8 cellular contexts compared by ENCODE assay signal in the genomic region with DNA sequence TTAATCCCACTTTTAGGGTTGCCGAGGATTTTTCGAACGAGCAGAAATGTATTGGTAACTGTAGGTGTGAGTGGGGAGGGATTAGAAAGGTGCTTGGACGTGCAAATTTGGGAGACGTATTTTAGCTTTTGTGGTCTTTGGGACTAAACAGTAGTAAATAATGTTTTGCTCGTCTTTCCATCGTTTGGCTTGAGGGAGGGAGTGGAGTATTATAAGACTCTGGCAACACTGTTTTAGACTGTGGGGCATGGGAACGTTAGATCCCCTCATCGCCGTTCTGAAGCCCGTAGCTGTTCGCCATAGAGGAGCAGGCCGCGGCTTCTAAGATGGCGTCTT. TPM values are rescaled to one million over a fixed set of nuclear protein-coding genes. Genes with fewer than 3 reads are reported as not detected.
DNase-seq lines count a peak whose midpoint lies in the region; ATAC-seq and TF ChIP-seq lines count a peak whose summit lies in the region.

No MANE protein-coding gene starts in this region.

- peaks cover 70% of the 10 kb centered on the region for H3K4me1 ChIP-seq in CD4-positive, CD25-positive, alpha-beta regulatory T cell (ENCODE audit: control insufficient read depth, insufficient read depth, low read length, poor library complexity, severe bottlenecking)
- peaks cover 1% of the 10 kb centered on the region for H3K4me1 ChIP-seq in NT2/D1 (ENCODE audit: insufficient read depth, insufficient read length)
- H3K4me1 ChIP-seq in effector memory CD4-positive, alpha-beta T cell (ENCODE audit: control insufficient read depth, insufficient read depth, low read length, poor library complexity, severe bottlenecking) = peaks cover 40% of the 10 kb centered on the region

- no peak for DNase-seq in CD4-positive, CD25-positive, alpha-beta regulatory T cell
- no peak for DNase-seq in NT2/D1 (ENCODE audit: low read depth, low spot score)
- DNase-seq in effector memory CD4-positive, alpha-beta T cell = no peak
- DNase-seq in neural crest cell (ENCODE audit: low read depth, low spot score) = no peak
- no peak for DNase-seq in NCI-H1105 treated with DMSO at 0.1 percent for 48 hours (lab: John Stamatoyannopoulos, UW)
- DNase-seq in DMS79 (lab: John Stamatoyannopoulos, UW) = no peak

- peak overlapping the region; percentile 99 to 100 (median 100) for H3K27ac Mint-ChIP-seq in CD4-positive, CD25-positive, alpha-beta regulatory T cell
- peak overlapping the region; percentile 100 for H3K27ac Mint-ChIP-seq in neural crest cell (ENCODE audit: unreplicated experiment)

- H3K36me3 Mint-ChIP-seq in CD4-positive, CD25-positive, alpha-beta regulatory T cell = peaks cover 34% of the 10 kb centered on the region
- H3K36me3 Mint-ChIP-seq in neural crest cell (ENCODE audit: low read depth) = peaks cover 45% of the 10 kb centered on the region

- H3K27me3 Mint-ChIP-seq in CD4-positive, CD25-positive, alpha-beta regulatory T cell = peaks cover 22% of the 10 kb centered on the region
- peaks cover 49% of the 10 kb centered on the region for H3K27me3 Mint-ChIP-seq in neural crest cell (ENCODE audit: low read depth)

- H3K27me3 ChIP-seq in CD4-positive, CD25-positive, alpha-beta regulatory T cell (ENCODE audit: control insufficient read depth, insufficient read depth, low read length) = no peaks in the 10 kb centered on the region
- no peaks in the 10 kb centered on the region for H3K27me3 ChIP-seq in NT2/D1 (ENCODE audit: insufficient read depth, insufficient read length)
- no peaks in the 10 kb centered on the region for H3K27me3 ChIP-seq in effector memory CD4-positive, alpha-beta T cell (replicated peaks; ENCODE audit: control insufficient read depth, insufficient read depth, low read length, poor library complexity, severe bottlenecking)

- H3K9me3 ChIP-seq in CD4-positive, CD25-positive, alpha-beta regulatory T cell (ENCODE audit: control insufficient read depth in 2 of 2, low read length in 2 of 2) = no peaks in the 10 kb centered on the region
- no peaks in the 10 kb centered on the region for H3K9me3 ChIP-seq in NT2/D1 (ENCODE audit: insufficient read depth, low read length)
- H3K9me3 ChIP-seq in effector memory CD4-positive, alpha-beta T cell (ENCODE audit: control insufficient read depth, low read length) = no peaks in the 10 kb centered on the region

- peaks cover 19 to 42% (median 31%) of the 10 kb centered on the region in 4 donors for H3K4me1 Mint-ChIP-seq in CD4-positive, CD25-positive, alpha-beta regulatory T cell
- peaks cover 44% of the 10 kb centered on the region for H3K4me1 Mint-ChIP-seq in neural crest cell

- peak overlapping the region; percentile 98 for H3K27ac ChIP-seq in CD4-positive, CD25-positive, alpha-beta regulatory T cell (ENCODE audit: insufficient read depth, low read length, poor library complexity, severe bottlenecking)
- peak overlapping the region; percentile 97 for H3K27ac ChIP-seq in effector memory CD4-positive, alpha-beta T cell (ENCODE audit: insufficient read depth, low read length, poor library complexity, severe bottlenecking)

- no peak for ATAC-seq in CD4-positive, CD25-positive, alpha-beta regulatory T cell (ENCODE audit: low read depth in 2 of 2)
- ATAC-seq in HG03135 (IDR thresholded peaks at IDR 0.05; ENCODE audit: unreplicated experiment) (no peak), GM19452 (IDR thresholded peaks at IDR 0.05; ENCODE audit: unreplicated experiment) (no peak)

- H3K4me3 ChIP-seq in CD4-positive, CD25-positive, alpha-beta regulatory T cell (ENCODE audit: low read depth, low read length) = peak overlapping the region; percentile 100
- H3K4me3 ChIP-seq in NT2/D1 (ENCODE audit: insufficient read length, low read depth) = peak overlapping the region; percentile 88
- peak overlapping the region; percentile 92 for H3K4me3 ChIP-seq in effector memory CD4-positive, alpha-beta T cell (ENCODE audit: insufficient read depth, low read depth, low read length, poor library complexity, severe bottlenecking)

- no peak for TF ChIP-seq CTCF in neural crest cell (conservative IDR thresholded peaks at IDR 0.05)

- peaks cover 21% of the 10 kb centered on the region for H3K36me3 ChIP-seq in CD4-positive, CD25-positive, alpha-beta regulatory T cell (ENCODE audit: control insufficient read depth, insufficient read depth, low read length)
- H3K36me3 ChIP-seq in NT2/D1 (ENCODE audit: insufficient read depth, insufficient read length, low read length) = peaks cover 56% of the 10 kb centered on the region
- peaks cover 30% of the 10 kb centered on the region for H3K36me3 ChIP-seq in effector memory CD4-positive, alpha-beta T cell (ENCODE audit: control insufficient read depth, insufficient read depth, low read length)

- peaks cover 0 to 3% (median 0%) of the 10 kb centered on the region in 7 donors for H3K9me3 Mint-ChIP-seq in CD4-positive, CD25-positive, alpha-beta regulatory T cell
- H3K9me3 Mint-ChIP-seq in neural crest cell = no peaks in the 10 kb centered on the region

- peak overlapping the region; percentile 98 to 99 (median 99) for H3K4me3 Mint-ChIP-seq in CD4-positive, CD25-positive, alpha-beta regulatory T cell
- H3K4me3 Mint-ChIP-seq in neural crest cell = peak overlapping the region; percentile 98

- H3K9ac ChIP-seq in NT2/D1 (ENCODE audit: insufficient read length, low read depth) = peak overlapping the region; percentile 93

RNA-seq across cellular contexts. Expression of a gene that starts 2.8 kb away (rescaled TPM):
- total RNA-seq in CD4-positive, CD25-positive, alpha-beta regulatory T cell = 425 TPM
- 10 to 100 TPM; 43.9 to 58.7 (median 53.8) TPM for polyA plus RNA-seq in CD4-positive, CD25-positive, alpha-beta regulatory T cell
- 312 and 329 TPM in 2 replicates for total RNA-seq in neural crest cell

RNA-seq across cellular contexts. Expression of a gene that starts 18.3 kb away (rescaled TPM):
- total RNA-seq in CD4-positive, CD25-positive, alpha-beta regulatory T cell = 53.1 TPM
- polyA plus RNA-seq in CD4-positive, CD25-positive, alpha-beta regulatory T cell = 10 to 100 TPM; 32.3 to 89.3 (median 70.1) TPM
- total RNA-seq in neural crest cell = 0.89 and 1.7 TPM in 2 replicates

RNA-seq across cellular contexts. Expression of a gene that starts 30.4 kb away (rescaled TPM):
- total RNA-seq in CD4-positive, CD25-positive, alpha-beta regulatory T cell = 17.6 TPM
- polyA plus RNA-seq in CD4-positive, CD25-positive, alpha-beta regulatory T cell = 10 to 100 TPM; 12.8 to 44.2 (median 32.4) TPM
- 0.59 and 0.63 TPM in 2 replicates for total RNA-seq in neural crest cell

RNA-seq across cellular contexts. Expression of a gene that starts 38.2 kb away (rescaled TPM):
- 14.0 TPM for total RNA-seq in CD4-positive, CD25-positive, alpha-beta regulatory T cell
- 10 to 100 TPM in 1 of 4 donors, 1 to 10 TPM in 3; 7.0 to 14.9 (median 8.9) TPM for polyA plus RNA-seq in CD4-positive, CD25-positive, alpha-beta regulatory T cell
- total RNA-seq in neural crest cell = 1.7 and 2.8 TPM in 2 replicates

Comparison
In these comparisons a context has a peak if more than half of its experiments do, and no peak if none do; other contexts are left out.
1. RNA of a gene that starts 18.3 kb away (total RNA-seq): 53.1 TPM in CD4-positive, CD25-positive, alpha-beta regulatory T cell (single experiment); 0.89 to 1.7 TPM in neural crest cell; every median in the first group is over 10 times any median in the second.
2. RNA of a gene that starts 30.4 kb away (total RNA-seq): 17.6 TPM in CD4-positive, CD25-positive, alpha-beta regulatory T cell (single experiment); 0.59 to 0.63 TPM in neural crest cell; every median in the first group is over 10 times any median in the second.
3. Peak in every context shown above with its lines, with median percentiles within 50 percentile points of each other: H3K4me3 ChIP-seq.